9 cellular contexts compared by ENCODE assay signal in the genomic region with DNA sequence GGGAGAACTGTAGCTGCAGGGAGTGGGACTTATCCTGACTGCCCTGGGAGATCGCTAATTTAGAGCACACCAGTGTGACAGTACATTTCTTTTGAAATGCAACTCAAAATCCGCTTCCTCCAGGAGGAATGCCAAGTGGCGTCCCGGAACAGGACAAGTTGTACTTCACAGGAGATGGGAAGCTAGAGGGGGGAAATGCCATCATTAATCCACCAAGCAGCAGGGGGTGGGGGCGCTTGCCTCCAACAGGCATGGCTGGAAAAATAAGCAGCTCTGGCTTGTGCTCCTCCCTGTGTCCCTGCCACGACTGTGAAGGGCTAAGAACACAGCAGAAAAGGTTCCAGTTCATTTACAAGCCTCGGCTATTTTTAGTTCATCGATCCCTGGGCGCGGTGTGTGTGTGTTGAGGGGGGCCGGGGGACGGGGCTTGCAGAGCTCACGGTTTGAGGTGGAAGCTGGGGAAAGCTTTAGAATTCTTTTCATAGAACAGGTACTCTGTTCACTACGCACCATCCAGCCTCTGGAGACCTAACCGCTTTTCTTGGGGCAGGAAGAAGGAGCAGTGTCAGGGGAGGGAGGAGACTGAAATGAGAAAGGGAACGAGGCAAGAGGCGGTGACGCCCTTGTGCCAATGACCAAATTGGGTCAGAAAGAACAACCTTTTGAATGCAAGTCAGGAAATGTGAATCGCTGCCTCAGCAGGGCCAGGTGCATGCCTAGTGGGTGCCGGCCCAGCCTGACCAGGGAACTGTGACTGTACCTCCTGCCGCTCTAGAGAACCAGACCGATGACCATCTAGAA. TPM values are rescaled to one million over a fixed set of nuclear protein-coding genes. Genes with fewer than 3 reads are reported as not detected.
A peak's percentile ranks its signal among the peaks of the same experiment; 100 is the strongest.
DNase-seq lines count a peak whose midpoint lies in the region; TF ChIP-seq lines count a peak whose summit lies in the region.
"Had no signal": no experiment of that assay in that cellular context is flagged by ENCODE, and none has a peak within 500 bp of the region (broad histone marks: within the 10 kb centered on the region; RNA-seq: fewer than 3 reads in every experiment).

No MANE protein-coding gene starts in this region.

- H3K27ac ChIP-seq in HEK293 (ENCODE audit: extremely low read depth, low read depth, low read length) (no peak overlapping the region), ascending aorta (peak overlapping the region; percentile 56 to 69), iPS-18a (ENCODE audit: low read length) (no peak overlapping the region)

- H3K4me3 ChIP-seq in HEK293 (ENCODE audit: low read depth, low read length) (peak overlapping the region; percentile 25), ascending aorta (peak overlapping the region; percentile 61 to 63), iPS-18a (ENCODE audit: low read length) (peak overlapping the region; percentile 55), retinal pigment epithelial cell (ENCODE audit: low read length) (peak overlapping the region; percentile 24)

- intact Hi-C loops in ascending aorta (cut with DNase I), result loop anchor here (2.0 to 5.0 kb wide), 3 partner anchors 51 to 477 kb away; partner anchors contain the start of genes DGKG and TRA2B

- no peaks in the 10 kb centered on the region for H3K36me3 ChIP-seq in HEK293 (ENCODE audit: control insufficient read depth in 2 of 2, insufficient read depth in 1 of 2, low read length in 2 of 2)
- no peaks in the 10 kb centered on the region for H3K36me3 ChIP-seq in ascending aorta
- H3K36me3 ChIP-seq in iPS-18a (ENCODE audit: control insufficient read depth, low read depth, low read length), result no peaks in the 10 kb centered on the region

- CTCF ChIA-PET in HEK293 (lab: Yijun Ruan, JAX), result no interaction called here
- CTCF ChIA-PET in HEK293T (lab: Yijun Ruan, JAX), result interaction anchor here (0.5 kb wide), 1 partner anchor 1926 kb away, joined by 7 read pairs; no protein-coding TSS in a partner anchor

- H3K27me3 ChIP-seq in ascending aorta (no peaks in the 10 kb centered on the region), iPS-18a (ENCODE audit: control insufficient read depth, insufficient read depth, low read length) (peaks cover 7% of the 10 kb centered on the region)

- TF ChIP-seq CTCF in HEK293 (tag by site-specific recombination; IDR thresholded peaks at IDR 0.05) (no peak), ascending aorta (IDR thresholded peaks at IDR 0.05) (no peak), retinal pigment epithelial cell (conservative IDR thresholded peaks at IDR 0.05; ENCODE audit: low read depth, low read length) (no peak)

- DNase-seq in EL, result peak; percentile 11
- peak; percentile 98 for DNase-seq in NCI-H345 (lab: John Stamatoyannopoulos, UW)
- peak in 1 of 2 donors; percentile 81 for DNase-seq in ascending aorta (ENCODE audit: low spot score in 2 of 2)
- no peak for DNase-seq in retinal pigment epithelial cell (ENCODE audit: low read depth)
- no peak for DNase-seq in activated CD8-positive, alpha-beta memory T cell treated with anti-CD3 and anti-CD28 coated beads, Interleukin-2, amount 50 U/mL, for 48 hours
- DNase-seq in HEK293T (ENCODE audit: extremely low spot score), result no peak

- peak overlapping the region; percentile 36 for H3K9ac ChIP-seq in iPS-18a (ENCODE audit: low read length)

- H3K4me1 ChIP-seq in HEK293 (ENCODE audit: control insufficient read depth, insufficient read depth, low read length), result no peaks in the 10 kb centered on the region
- peaks cover 0 to 17% of the 10 kb centered on the region in 2 donors for H3K4me1 ChIP-seq in ascending aorta
- peaks cover 14% of the 10 kb centered on the region for H3K4me1 ChIP-seq in iPS-18a (ENCODE audit: control insufficient read depth, low read depth, low read length)

- POLR2A ChIA-PET in HEK293 (lab: Yijun Ruan, JAX), result no interaction called here
- POLR2A ChIA-PET in HEK293T (lab: Yijun Ruan, JAX), result no interaction called here

- H3K9me3 ChIP-seq in HEK293 (ENCODE audit: control insufficient read depth, insufficient read depth, low read depth, low read length), result no peaks in the 10 kb centered on the region
- no peaks in the 10 kb centered on the region for H3K9me3 ChIP-seq in ascending aorta
- no peaks in the 10 kb centered on the region for H3K9me3 ChIP-seq in iPS-18a (ENCODE audit: control insufficient read depth, low read depth, low read length)

TF ChIP-seq in HEK293, 187 proteins besides CTCF, POLR2A, EP300 and RAD21 (continues in another document):
- TF ChIP-seq, protein P1, sequence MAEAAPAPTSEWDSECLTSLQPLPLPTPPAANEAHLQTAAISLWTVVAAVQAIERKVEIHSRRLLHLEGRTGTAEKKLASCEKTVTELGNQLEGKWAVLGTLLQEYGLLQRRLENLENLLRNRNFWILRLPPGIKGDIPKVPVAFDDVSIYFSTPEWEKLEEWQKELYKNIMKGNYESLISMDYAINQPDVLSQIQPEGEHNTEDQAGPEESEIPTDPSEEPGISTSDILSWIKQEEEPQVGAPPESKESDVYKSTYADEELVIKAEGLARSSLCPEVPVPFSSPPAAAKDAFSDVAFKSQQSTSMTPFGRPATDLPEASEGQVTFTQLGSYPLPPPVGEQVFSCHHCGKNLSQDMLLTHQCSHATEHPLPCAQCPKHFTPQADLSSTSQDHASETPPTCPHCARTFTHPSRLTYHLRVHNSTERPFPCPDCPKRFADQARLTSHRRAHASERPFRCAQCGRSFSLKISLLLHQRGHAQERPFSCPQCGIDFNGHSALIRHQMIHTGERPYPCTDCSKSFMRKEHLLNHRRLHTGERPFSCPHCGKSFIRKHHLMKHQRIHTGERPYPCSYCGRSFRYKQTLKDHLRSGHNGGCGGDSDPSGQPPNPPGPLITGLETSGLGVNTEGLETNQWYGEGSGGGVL (tag by site-specific recombination; IDR thresholded peaks at IDR 0.05), result peak; percentile 64; the same call in 1 of the 2 replicates
- 0 out of 2 replicates have a peak, but pooled peaks have one; percentile 38 for TF ChIP-seq ZNF366 (tag by site-specific recombination; conservative IDR thresholded peaks at IDR 0.05)
- peak; percentile 49 for TF ChIP-seq FEZF1 (tag by site-specific recombination; IDR thresholded peaks at IDR 0.05)
- no peak for TF ChIP-seq ZNF148 (tag by site-specific recombination; IDR thresholded peaks at IDR 0.05; ENCODE audit: borderline replicate concordance)
- peak; percentile 47; the same call in 1 of the 2 replicates for TF ChIP-seq TRIM28 (IDR thresholded peaks at IDR 0.05; ENCODE audit: borderline replicate concordance, low read length)

TF ChIP-seq in HEK293T, 16 proteins besides CTCF, POLR2A, EP300 and RAD21:
- TF ChIP-seq SUZ12 (IDR thresholded peaks at IDR 0.05), result no peak
- no peak for TF ChIP-seq CTBP1 (IDR thresholded peaks at IDR 0.05; ENCODE audit: borderline replicate concordance)
- no peak for TF ChIP-seq TARDBP (IDR thresholded peaks at IDR 0.05)
- no peak for TF ChIP-seq FOXK2 (IDR thresholded peaks at IDR 0.05)
- TF ChIP-seq FOXA1 (IDR thresholded peaks at IDR 0.05), result no peak
- TF ChIP-seq PKNOX1 (IDR thresholded peaks at IDR 0.05), result no peak
- TF ChIP-seq ELF4 (IDR thresholded peaks at IDR 0.05), result no peak
- TF ChIP-seq SP1 (IDR thresholded peaks at IDR 0.05), result no peak
TF ChIP-seq in HEK293T: peak in this region for 0.

RNA-seq across cellular contexts. Expression of gene DGKG, which starts 51.8 kb away (rescaled TPM):
- total RNA-seq in ascending aorta, result 11.1 TPM
- total RNA-seq: T-helper 2 cell treated with Interferon-gamma antibody and Interleukin-4, amounts not matched to agents 100 ng/mL and 5 ng/mL, for 36 hours had no signal

Comparison
In these comparisons a context has a peak if more than half of its experiments do, and no peak if none do; other contexts are left out.
1. DNase-seq: peak in EL (single experiment) and NCI-H345 (single experiment); none in retinal pigment epithelial cell (single experiment), activated CD8-positive, alpha-beta memory T cell treated with anti-CD3 and anti-CD28 coated beads, Interleukin-2, amount 50 U/mL, for 48 hours (single experiment) and HEK293T (single experiment).
2. H3K27ac ChIP-seq: peak in ascending aorta (2 of 2); none in HEK293 (single experiment) and iPS-18a (single experiment).
3. Peak in every context shown above with its lines, with median percentiles within 50 percentile points of each other: H3K4me3 ChIP-seq.